In the genomic region with DNA sequence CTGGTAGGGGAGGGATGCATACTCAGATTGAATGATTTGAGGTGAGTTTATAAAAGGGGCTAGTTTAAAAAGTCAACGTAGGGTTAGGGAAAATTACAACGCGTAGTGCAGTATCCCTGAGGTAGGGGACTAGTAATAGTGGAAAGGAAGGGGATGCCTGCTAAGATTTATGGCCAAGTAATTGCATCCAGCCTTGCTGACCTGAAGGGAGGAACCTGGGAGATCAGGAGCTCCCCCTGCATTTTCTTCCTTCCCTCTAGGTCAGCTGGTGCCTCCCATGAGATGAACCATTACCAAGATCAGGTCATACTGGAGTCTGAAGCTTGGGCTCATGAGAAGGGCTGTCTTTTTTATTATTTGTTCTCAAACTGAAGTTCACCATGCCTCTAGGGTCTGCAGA, we compare ENCODE assay signal across 21 cellular contexts.
"Had no signal": no experiment of that assay in that cellular context is flagged by ENCODE, and none has a peak within 500 bp of the region (broad histone marks: within the 10 kb centered on the region; RNA-seq: fewer than 3 reads in every experiment).

No MANE protein-coding gene starts in this region.

- H3K4me3 Mint-ChIP-seq: dendritic cell treated with granulocyte-macrophage colony-stimulating factor and Interleukin-4, amounts not matched to agents 40 ng/mL and 50 ng/mL, for 4 days; endodermal cell had no signal

- DNase-seq: colonic mucosa; cortex of kidney; dermis blood vessel endothelial cell; dorsolateral prefrontal cortex; effector CD4-positive, alpha-beta T cell; effector CD8-positive, alpha-beta T cell; effector memory CD4-positive, alpha-beta T cell; endodermal cell; erythroblast; esophagus squamous epithelium; foreskin fibroblast; foreskin keratinocyte; foreskin melanocyte; gastrocnemius medialis; glutamatergic neuron; head of caudate nucleus; heart left ventricle; heart right ventricle had no signal

- H3K4me1 Mint-ChIP-seq: endodermal cell had no signal

- ATAC-seq: esophagus mucosa, foreskin keratinocyte, gastrocnemius medialis, gastroesophageal sphincter, heart left ventricle, heart right ventricle had no signal

- H3K27me3 Mint-ChIP-seq: dendritic cell treated with granulocyte-macrophage colony-stimulating factor and Interleukin-4, amounts not matched to agents 40 ng/mL and 50 ng/mL, for 4 days had no signal

- H3K9me3 Mint-ChIP-seq: dendritic cell treated with granulocyte-macrophage colony-stimulating factor and Interleukin-4, amounts not matched to agents 40 ng/mL and 50 ng/mL, for 4 days; endodermal cell had no signal

- H3K27ac Mint-ChIP-seq: dendritic cell treated with granulocyte-macrophage colony-stimulating factor and Interleukin-4, amounts not matched to agents 40 ng/mL and 50 ng/mL, for 4 days; endodermal cell had no signal
